In the genomic region with DNA sequence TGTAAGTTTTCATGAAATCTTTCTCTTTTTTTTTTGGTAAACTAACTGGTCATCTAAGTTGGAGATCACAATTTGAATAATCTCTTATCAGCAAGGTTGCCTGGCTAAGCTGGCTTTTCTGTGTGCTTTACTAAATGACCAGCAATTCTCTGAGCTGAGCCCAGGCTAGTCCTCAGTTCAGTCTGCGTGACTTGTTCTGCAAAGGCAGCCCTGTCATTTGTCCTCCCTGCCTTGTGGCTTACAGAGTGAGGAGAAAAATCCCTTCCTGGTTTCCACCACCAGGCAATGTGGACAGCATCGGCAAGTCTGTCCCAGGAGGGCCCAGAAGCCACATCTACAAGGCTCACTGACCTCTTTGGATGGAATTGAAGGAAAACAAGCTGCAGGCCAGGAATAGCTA, we compare ENCODE assay signal across 19 cellular contexts.
DNase-seq lines count a peak whose midpoint lies in the region; ATAC-seq, FAIRE-seq and TF ChIP-seq lines count a peak whose summit lies in the region.
"Had no signal": no experiment of that assay in that cellular context is flagged by ENCODE, and none has a peak within 500 bp of the region (broad histone marks: within the 10 kb centered on the region; RNA-seq: fewer than 3 reads in every experiment).

No MANE protein-coding gene starts in this region.

- BruUV-seq in GM12878 (replicated peaks; lab: Mats Ljungman, UMichigan), result no TSS peak

- ATAC-seq in heart right ventricle (peak in 5 of 8 donors; percentile 10 to 53 (median 37)), Right ventricle myocardium inferior (no peak), HG03432 (IDR thresholded peaks at IDR 0.05; ENCODE audit: unreplicated experiment) (peak; percentile 38), GM12878 (peak; percentile 7; the same call in 2 of the 3 replicates)
- ATAC-seq: CD8-positive, alpha-beta T cell had no signal

- CTCF ChIA-PET in GM12878 (lab: Yijun Ruan, JAX), result interaction anchor here (0.6 to 5.2 kb wide), 9 partner anchors 8 to 692 kb away, joined by 3 to 26 read pairs (median 4); no protein-coding TSS in a partner anchor

- H3K79me2 ChIP-seq in GM12878 (ENCODE audit: control insufficient read depth, insufficient read depth, low read length) (no peaks in the 10 kb centered on the region), neural progenitor cell (ENCODE audit: low read depth) (no peaks in the 10 kb centered on the region)

- peaks cover 23% of the 10 kb centered on the region for H3K4me1 Mint-ChIP-seq in neural progenitor cell

- H3K27ac ChIP-seq in heart right ventricle (peak overlapping the region in 4 of 10 donors; percentile 8 to 74 (median 34)), GM12878 (ENCODE audit: control insufficient read depth, insufficient read depth) (no peak overlapping the region), neural progenitor cell (no peak overlapping the region)
- H3K27ac ChIP-seq: PC-9 had no signal

- 0 out of 2 replicates have a peak, but pooled peaks cover 2% of the 10 kb centered on the region for H4K20me1 ChIP-seq in GM12878 (ENCODE audit: control insufficient read depth, insufficient read depth)
- H4K20me1 ChIP-seq in neural progenitor cell (ENCODE audit: low read depth), result peaks cover 39% of the 10 kb centered on the region

- no peaks in the 10 kb centered on the region for H3K36me3 Mint-ChIP-seq in neural progenitor cell

- intact Hi-C loops in heart right ventricle (cut with DNase I), result no loop called here
- intact Hi-C loops in Right ventricle myocardium inferior (cut with DNase I), result no loop called here
- intact Hi-C loops in GM12878 (cut with micrococcal nuclease; ENCODE audit: unreplicated experiment), result no loop called here

- H3K27me3 Mint-ChIP-seq in neural progenitor cell (ENCODE audit: insufficient read depth, low read depth), result peaks cover 7% of the 10 kb centered on the region

- WGBS in heart right ventricle, 2 donors, result 61 to 74% methylated on average over 2 of the region's 2 CpGs
- 38% methylated on average over 2 of the region's 2 CpGs for WGBS in GM12878 (ENCODE audit: insufficient coverage, insufficient replicate concordance, low lambda C conversion rate, missing lambda C conversion rate)

- in situ Hi-C loops in GM12878 (cut with MboI), result no loop called here

- no peak for TF ChIP-seq RAD21 in GM12878 (IDR thresholded peaks at IDR 0.05; ENCODE audit: insufficient read depth, low read depth, low read length)

- POLR2A ChIA-PET in GM12878 (lab: Charles Lee), result interaction anchor here (1.7 kb wide), 1 partner anchor 8 kb away, joined by 4 read pairs; no protein-coding TSS in a partner anchor

- H3F3A ChIP-seq in neural progenitor cell (ENCODE audit: low read depth), result peaks cover 11% of the 10 kb centered on the region

- no peak overlapping the region for H3K4me3 ChIP-seq in heart right ventricle
- H3K4me3 ChIP-seq in GM12878, result no peak overlapping the region
- no peak overlapping the region for H3K4me3 ChIP-seq in neural progenitor cell
- H3K4me3 ChIP-seq: PC-9 had no signal

- no peaks in the 10 kb centered on the region for H3K9me3 ChIP-seq in heart right ventricle
- H3K9me3 ChIP-seq in GM12878 (replicated peaks; ENCODE audit: control insufficient read depth, insufficient read depth, low read length), result no peaks in the 10 kb centered on the region
- H3K9me3 ChIP-seq in neural progenitor cell (ENCODE audit: low read depth), result no peaks in the 10 kb centered on the region

- H2AFZ ChIP-seq in GM12878 (ENCODE audit: control insufficient read depth, low read depth, low read length) (no peak overlapping the region), neural progenitor cell (replicated peaks) (no peak overlapping the region)
- H2AFZ ChIP-seq: PC-9 had no signal

- no peak for FAIRE-seq in GM12878 (lab: Jason Lieb, UNC)
- FAIRE-seq in GM19239 (lab: Jason Lieb, UNC), result no peak
- FAIRE-seq: A204.1, H54 had no signal

- H3K27ac Mint-ChIP-seq in neural progenitor cell, result no peak overlapping the region
- H3K27ac Mint-ChIP-seq: CD8-positive, alpha-beta T cell had no signal

- no peak overlapping the region for H3K9ac ChIP-seq in GM12878 (ENCODE audit: control insufficient read depth, insufficient read depth, low read length)
- H3K9ac ChIP-seq in neural progenitor cell, result no peak overlapping the region

- H3K27me3 ChIP-seq in heart right ventricle (no peaks in the 10 kb centered on the region), GM12878 (replicated peaks in 1 of 2; ENCODE audit: control insufficient read depth in 2 of 2, insufficient read depth in 2 of 2, low read length in 1 of 2) (no peaks in the 10 kb centered on the region), neural progenitor cell (no peaks in the 10 kb centered on the region)

- TF ChIP-seq CTCF in heart right ventricle (IDR thresholded peaks at IDR 0.05) (no peak), GM12878 (IDR thresholded peaks at IDR 0.05 in 2 of 3, conservative IDR thresholded peaks at IDR 0.05 in 1 of 3; ENCODE audit: control insufficient read depth in 2 of 3, extremely low read depth in 1 of 3, insufficient read depth in 1 of 3, low read depth in 3 of 3, low read length in 3 of 3) (no peak), neural progenitor cell (IDR thresholded peaks at IDR 0.05) (no peak)

- RAD21 ChIA-PET in GM12878 (lab: Charles Lee; ENCODE audit: unreplicated experiment), result interaction anchor here (0.7 to 1.4 kb wide), 8 partner anchors 9 to 241 kb away, joined by 3 to 7 read pairs (median 3); no protein-coding TSS in a partner anchor

- H3K36me3 ChIP-seq in heart right ventricle (no peaks in the 10 kb centered on the region), GM12878 (ENCODE audit: control insufficient read depth in 2 of 2, insufficient read depth in 2 of 2, low read length in 1 of 2) (no peaks in the 10 kb centered on the region), neural progenitor cell (no peaks in the 10 kb centered on the region)

- H3K4me1 ChIP-seq in heart right ventricle, result peaks cover 0 to 34% (median 19%) of the 10 kb centered on the region in 9 donors
- H3K4me1 ChIP-seq in GM12878 (ENCODE audit: control insufficient read depth, insufficient read depth, low read length), result peaks cover 17% of the 10 kb centered on the region
- peaks cover 34% of the 10 kb centered on the region for H3K4me1 ChIP-seq in neural progenitor cell

- no peaks in the 10 kb centered on the region for H3K9me3 Mint-ChIP-seq in neural progenitor cell
- H3K9me3 Mint-ChIP-seq: CD8-positive, alpha-beta T cell had no signal

- SMC1A ChIA-PET in GM12878 (lab: Charles Lee; ENCODE audit: uncharacterized antibody, unreplicated experiment), result interaction anchor here (0.7 to 1.8 kb wide), 22 partner anchors 8 to 243 kb away, joined by 3 to 7 read pairs (median 4); no protein-coding TSS in a partner anchor

- TF ChIP-seq POLR2A in GM12878 (IDR thresholded peaks at IDR 0.05; ENCODE audit: low read depth, low read length), result no peak

- TF ChIP-seq EP300 in GM12878 (IDR thresholded peaks at IDR 0.05; ENCODE audit: borderline replicate concordance in 1 of 2, control insufficient read depth in 1 of 2, low read depth in 2 of 2, low read length in 2 of 2), result no peak

- no peak overlapping the region for H3K4me3 Mint-ChIP-seq in neural progenitor cell
- H3K4me3 Mint-ChIP-seq: CD8-positive, alpha-beta T cell had no signal

- DNase-seq in heart right ventricle (no peak), Right ventricle myocardium inferior (ENCODE audit: missing footprints) (no peak), GM12878 (ENCODE audit: low read depth, low spot score) (no peak), neural progenitor cell (ENCODE audit: low spot score) (peak; percentile 31), CD1c-positive myeloid dendritic cell (ENCODE audit: extremely low spot score) (no peak), GM19239 (ENCODE audit: insufficient read length, low spot score) (no peak), RPMI8226 (no peak)
- DNase-seq: AML-193; CD8-positive, alpha-beta T cell; DND-41; GF-D8; NCI-H1436; NCI-H2029 treated with DMSO at 0.1 percent for 48 hours; NCI-H524; PC-9; SHP77 had no signal

- H3K4me2 ChIP-seq in GM12878 (ENCODE audit: control insufficient read depth, insufficient read depth) (peak overlapping the region; percentile 1; the same call in 1 of the 2 replicates), neural progenitor cell (peak overlapping the region; percentile 37)
- H3K4me2 ChIP-seq: PC-9 had no signal

TF ChIP-seq in GM12878, 131 proteins besides CTCF, POLR2A, EP300 and RAD21 (continues in another document):
- TF ChIP-seq MYB (IDR thresholded peaks at IDR 0.05; ENCODE audit: borderline replicate concordance, low read depth, low read length) (no peak), ESRRA (IDR thresholded peaks at IDR 0.05; ENCODE audit: low read length) (no peak), ZBED1 (IDR thresholded peaks at IDR 0.05; ENCODE audit: borderline replicate concordance) (no peak), SMARCA5 (IDR thresholded peaks at IDR 0.05) (no peak), NRF1 (conservative IDR thresholded peaks at IDR 0.05; ENCODE audit: low read depth, low read length) (no peak)
- TF ChIP-seq, protein P1, sequence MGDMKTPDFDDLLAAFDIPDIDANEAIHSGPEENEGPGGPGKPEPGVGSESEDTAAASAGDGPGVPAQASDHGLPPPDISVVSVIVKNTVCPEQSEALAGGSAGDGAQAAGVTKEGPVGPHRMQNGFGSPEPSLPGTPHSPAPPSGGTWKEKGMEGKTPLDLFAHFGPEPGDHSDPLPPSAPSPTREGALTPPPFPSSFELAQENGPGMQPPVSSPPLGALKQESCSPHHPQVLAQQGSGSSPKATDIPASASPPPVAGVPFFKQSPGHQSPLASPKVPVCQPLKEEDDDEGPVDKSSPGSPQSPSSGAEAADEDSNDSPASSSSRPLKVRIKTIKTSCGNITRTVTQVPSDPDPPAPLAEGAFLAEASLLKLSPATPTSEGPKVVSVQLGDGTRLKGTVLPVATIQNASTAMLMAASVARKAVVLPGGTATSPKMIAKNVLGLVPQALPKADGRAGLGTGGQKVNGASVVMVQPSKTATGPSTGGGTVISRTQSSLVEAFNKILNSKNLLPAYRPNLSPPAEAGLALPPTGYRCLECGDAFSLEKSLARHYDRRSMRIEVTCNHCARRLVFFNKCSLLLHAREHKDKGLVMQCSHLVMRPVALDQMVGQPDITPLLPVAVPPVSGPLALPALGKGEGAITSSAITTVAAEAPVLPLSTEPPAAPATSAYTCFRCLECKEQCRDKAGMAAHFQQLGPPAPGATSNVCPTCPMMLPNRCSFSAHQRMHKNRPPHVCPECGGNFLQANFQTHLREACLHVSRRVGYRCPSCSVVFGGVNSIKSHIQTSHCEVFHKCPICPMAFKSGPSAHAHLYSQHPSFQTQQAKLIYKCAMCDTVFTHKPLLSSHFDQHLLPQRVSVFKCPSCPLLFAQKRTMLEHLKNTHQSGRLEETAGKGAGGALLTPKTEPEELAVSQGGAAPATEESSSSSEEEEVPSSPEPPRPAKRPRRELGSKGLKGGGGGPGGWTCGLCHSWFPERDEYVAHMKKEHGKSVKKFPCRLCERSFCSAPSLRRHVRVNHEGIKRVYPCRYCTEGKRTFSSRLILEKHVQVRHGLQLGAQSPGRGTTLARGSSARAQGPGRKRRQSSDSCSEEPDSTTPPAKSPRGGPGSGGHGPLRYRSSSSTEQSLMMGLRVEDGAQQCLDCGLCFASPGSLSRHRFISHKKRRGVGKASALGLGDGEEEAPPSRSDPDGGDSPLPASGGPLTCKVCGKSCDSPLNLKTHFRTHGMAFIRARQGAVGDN (IDR thresholded peaks at IDR 0.05), result no peak
